ENCODE assay signal across 8 cellular contexts in the genomic region with DNA sequence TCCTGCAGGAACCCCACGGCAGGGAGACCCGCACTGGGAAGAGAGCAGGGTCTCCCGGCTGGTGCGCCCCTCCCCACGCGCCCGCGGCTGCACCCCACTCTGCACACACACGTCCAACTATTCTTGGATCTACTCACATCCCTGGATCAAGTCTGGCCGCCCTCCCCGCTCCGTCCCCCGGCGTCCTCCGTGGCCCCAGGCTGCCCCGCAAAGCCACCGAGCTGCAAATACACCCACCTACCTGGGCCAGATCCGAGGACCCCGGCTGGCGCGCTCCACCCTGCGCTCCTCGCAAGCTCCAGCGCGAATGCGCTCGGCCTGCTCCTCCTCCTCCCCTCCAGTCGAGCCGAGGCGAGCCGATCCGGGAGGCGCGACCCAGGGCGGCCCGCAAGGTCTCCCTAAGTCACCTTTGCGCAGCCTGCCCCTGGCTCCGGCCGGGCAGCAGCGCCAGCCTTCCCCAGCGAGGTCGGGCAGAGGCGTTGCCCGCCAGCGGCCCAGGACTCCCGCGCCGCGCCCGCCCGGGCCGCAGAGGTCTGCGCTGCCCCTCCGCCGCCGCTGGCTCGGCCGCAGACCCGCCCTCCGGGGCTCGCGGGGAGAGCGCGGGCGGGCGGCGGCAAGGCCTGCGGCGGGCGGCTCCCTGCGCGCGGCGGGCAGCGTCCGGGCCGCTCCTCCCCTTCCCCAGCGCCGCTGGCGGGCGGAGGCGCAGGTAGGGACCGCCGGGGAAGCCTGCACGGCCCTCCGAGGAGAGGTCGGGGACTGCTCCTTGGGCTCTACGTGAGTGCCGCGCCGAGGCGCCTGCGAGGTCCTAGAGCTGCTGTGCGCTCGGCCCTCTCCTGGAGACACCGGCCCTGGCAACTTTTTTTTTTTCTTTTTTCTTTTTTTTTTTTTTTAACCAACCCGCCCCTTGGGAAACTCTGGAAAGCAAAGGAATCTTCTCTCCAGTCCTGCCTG.
DNase-seq lines count a peak whose midpoint lies in the region; ATAC-seq and TF ChIP-seq lines count a peak whose summit lies in the region.

No MANE protein-coding gene starts in this region.

- peak overlapping the region; percentile 86 to 98 (median 94) for H3K4me2 ChIP-seq in BLaER1 treated with 17β-estradiol and CSF1 and Interleukin-3, amounts not matched to agents 10 nM and 100 nM
- peak overlapping the region; percentile 96 for H3K4me2 ChIP-seq in GM23248 (ENCODE audit: unreplicated experiment)

- peak overlapping the region; percentile 96 for H2AFZ ChIP-seq in GM23248

- H3K27me3 Mint-ChIP-seq in osteocyte (ENCODE audit: unreplicated experiment), result no peaks in the 10 kb centered on the region

- in situ Hi-C loops in GM23248 (cut with MboI), result no loop called here

- peaks cover 6% of the 10 kb centered on the region for H3K36me3 Mint-ChIP-seq in osteocyte (ENCODE audit: unreplicated experiment)

- 0 out of 2 replicates have a peak, but pooled peaks cover 8% of the 10 kb centered on the region for H3K79me2 ChIP-seq in GM23248 (ENCODE audit: insufficient read depth)

- WGBS in GM23248 (ENCODE audit: low coverage in 1 of 2, low lambda C conversion rate in 2 of 2, missing lambda C conversion rate in 2 of 2), 2 experiments, result 1% methylated on average over 60 to 67 of the region's 97 CpGs

- no peak for ATAC-seq in HG03135 (IDR thresholded peaks at IDR 0.05; ENCODE audit: unreplicated experiment)
- no peak for ATAC-seq in HG03520 (IDR thresholded peaks at IDR 0.05; ENCODE audit: unreplicated experiment)

- peaks cover 2% of the 10 kb centered on the region for H3K9me3 Mint-ChIP-seq in osteocyte (ENCODE audit: unreplicated experiment)

- peak overlapping the region in 3 of 11 experiments; percentile 5 to 25 (median 23); a peak in 3 of 22 replicates for H3K27ac ChIP-seq in BLaER1 treated with 17β-estradiol and CSF1 and Interleukin-3, amounts not matched to agents 10 nM and 100 nM
- H3K27ac ChIP-seq in GM23248 (peak overlapping the region; percentile 47), left ventricle myocardium inferior (replicated peaks) (peak overlapping the region; percentile 99)

- H3K4me3 ChIP-seq in BLaER1 treated with 17β-estradiol and CSF1 and Interleukin-3, amounts not matched to agents 10 nM and 100 nM, result peak overlapping the region; percentile 57 to 76 (median 67)
- H3K4me3 ChIP-seq in GM23248 (peak overlapping the region; percentile 92), left ventricle myocardium inferior (peak overlapping the region; percentile 92)

- peaks cover 5 to 42% (median 15%) of the 10 kb centered on the region in 10 experiments; a peak in 17 of 20 replicates for H3K4me1 ChIP-seq in BLaER1 treated with 17β-estradiol and CSF1 and Interleukin-3, amounts not matched to agents 10 nM and 100 nM
- H3K4me1 ChIP-seq in GM23248 (ENCODE audit: insufficient read depth) (peaks cover 21% of the 10 kb centered on the region), left ventricle myocardium inferior (peaks cover 62% of the 10 kb centered on the region)

- H3K27me3 ChIP-seq in BLaER1 treated with 17β-estradiol and CSF1 and Interleukin-3, amounts not matched to agents 10 nM and 100 nM, result peaks cover 30 to 39% (median 34%) of the 10 kb centered on the region in 11 experiments
- H3K27me3 ChIP-seq in GM23248 (replicated peaks; ENCODE audit: insufficient read depth) (no peaks in the 10 kb centered on the region), left ventricle myocardium inferior (ENCODE audit: low read depth) (no peaks in the 10 kb centered on the region)

- peak; percentile 85 for DNase-seq in GM23248
- DNase-seq in NCI-H510A (lab: John Stamatoyannopoulos, UW), result peak; percentile 56
- DNase-seq in anterior cingulate cortex (lab: John Stamatoyannopoulos, UW), result peak in 56 of 58 donors; percentile 14 to 86 (median 63)
- DNase-seq in left ventricle myocardium inferior, result peak; percentile 75
- DNase-seq in osteocyte (ENCODE audit: extremely low spot score, unreplicated experiment), result peak; percentile 90

- no peaks in the 10 kb centered on the region for H3K9me2 ChIP-seq in GM23248 (ENCODE audit: insufficient read depth)

- peaks cover 0 to 4% (median 0%) of the 10 kb centered on the region in 11 experiments; a peak in 2 of 22 replicates for H3K9me3 ChIP-seq in BLaER1 treated with 17β-estradiol and CSF1 and Interleukin-3, amounts not matched to agents 10 nM and 100 nM (replicated peaks in 1 of 11)
- H3K9me3 ChIP-seq in GM23248 (ENCODE audit: low read depth) (no peaks in the 10 kb centered on the region), left ventricle myocardium inferior (replicated peaks) (peaks cover 13% of the 10 kb centered on the region)

- peaks cover 23% of the 10 kb centered on the region for H3K4me1 Mint-ChIP-seq in osteocyte (ENCODE audit: unreplicated experiment)

- intact Hi-C loops in left ventricle myocardium inferior (cut with micrococcal nuclease), result loop anchor here (10.0 kb wide), 1 partner anchor 107 kb away; no protein-coding TSS in a partner anchor

- peak overlapping the region; percentile 91 for H3K4me3 Mint-ChIP-seq in osteocyte (ENCODE audit: unreplicated experiment)

- H4K20me1 ChIP-seq in BLaER1 treated with 17β-estradiol and CSF1 and Interleukin-3, amounts not matched to agents 10 nM and 100 nM, result peaks cover 0 to 28% (median 16%) of the 10 kb centered on the region in 11 experiments; a peak in 16 of 22 replicates
- H4K20me1 ChIP-seq in GM23248 (ENCODE audit: insufficient read depth), result no peaks in the 10 kb centered on the region

- TF ChIP-seq CTCF in left ventricle myocardium inferior (IDR thresholded peaks at IDR 0.05; ENCODE audit: borderline replicate concordance) (peak; percentile 51), osteocyte (IDR thresholded peaks at IDR 0.05) (peak; percentile 36)

- peaks cover 16% of the 10 kb centered on the region for H3F3A ChIP-seq in GM23248 (ENCODE audit: insufficient read depth)

- H3K9ac ChIP-seq in BLaER1 treated with 17β-estradiol and CSF1 and Interleukin-3, amounts not matched to agents 10 nM and 100 nM, result peak overlapping the region; percentile 34 to 77 (median 65); a peak in 20 of 22 replicates
- peak overlapping the region; percentile 74 for H3K9ac ChIP-seq in GM23248

- no peaks in the 10 kb centered on the region for H3K36me3 ChIP-seq in BLaER1 treated with 17β-estradiol and CSF1 and Interleukin-3, amounts not matched to agents 10 nM and 100 nM
- no peaks in the 10 kb centered on the region for H3K36me3 ChIP-seq in GM23248 (ENCODE audit: low read depth)
- H3K36me3 ChIP-seq in left ventricle myocardium inferior, result no peaks in the 10 kb centered on the region

- H3K27ac Mint-ChIP-seq in osteocyte (ENCODE audit: unreplicated experiment), result peak overlapping the region; percentile 80
